ENCODE assay signal across 17 cellular contexts in the genomic region with DNA sequence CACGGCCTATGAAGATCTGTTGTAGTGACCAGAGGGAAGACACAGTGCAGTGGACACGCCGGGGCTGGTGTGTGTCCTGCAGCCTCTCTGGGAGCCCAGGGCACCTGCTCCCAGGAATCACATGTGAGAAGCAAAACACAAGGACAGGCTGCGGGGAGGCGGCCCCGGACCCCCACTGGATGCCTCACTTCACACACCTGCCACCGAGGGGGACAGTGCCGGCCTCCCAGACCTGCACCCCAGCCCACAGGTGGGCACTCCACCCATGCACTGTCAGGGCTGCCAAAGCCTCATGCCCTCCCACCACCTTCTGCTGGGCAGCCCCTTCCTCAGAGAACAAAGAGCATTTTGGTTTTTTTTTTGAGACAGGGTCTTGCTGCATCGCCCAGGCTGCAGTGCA. TPM values are rescaled to one million over a fixed set of nuclear protein-coding genes. Genes with fewer than 3 reads are reported as not detected.
DNase-seq lines count a peak whose midpoint lies in the region; ATAC-seq and TF ChIP-seq lines count a peak whose summit lies in the region.
"Had no signal": no experiment of that assay in that cellular context is flagged by ENCODE, and none has a peak within 500 bp of the region (broad histone marks: within the 10 kb centered on the region; RNA-seq: fewer than 3 reads in every experiment).

No MANE protein-coding gene starts in this region.

- H3K36me3 Mint-ChIP-seq in activated naive CD4-positive, alpha-beta T cell treated with anti-CD3 and anti-CD28 coated beads, Interleukin-2, amount 10 ng/mL, durations not matched to agents 7 days and 5 days: no peaks in the 10 kb centered on the region
- H3K36me3 Mint-ChIP-seq: CD8-positive, alpha-beta T cell had no signal

- peak; percentile 9 for DNase-seq in activated naive CD4-positive, alpha-beta T cell treated with anti-CD3 and anti-CD28 coated beads, Interleukin-2, amount 10 ng/mL, durations not matched to agents 7 days and 5 days
- DNase-seq in activated naive CD4-positive, alpha-beta T cell treated with Interleukin-2 at 50 U/mL for 16 hours: no peak
- DNase-seq in left ventricle myocardium superior (peak; percentile 12), left cardiac atrium (no peak), mucosa of descending colon (peak in 2 of 3 donors; percentile 35 to 48), hippocampal formation (lab: John Stamatoyannopoulos, UW) (no peak), cerebellar nuclear complex (lab: John Stamatoyannopoulos, UW) (no peak)
- DNase-seq: AML-193; Calu3; CD8-positive, alpha-beta T cell; DMS79 treated with DMSO at 0.1 percent for 48 hours; GF-D8; HFFc6 had no signal

- H3K9me3 Mint-ChIP-seq in activated naive CD4-positive, alpha-beta T cell treated with anti-CD3 and anti-CD28 coated beads, Interleukin-2, amount 10 ng/mL, durations not matched to agents 7 days and 5 days: no peaks in the 10 kb centered on the region
- H3K9me3 Mint-ChIP-seq: CD8-positive, alpha-beta T cell; GM23338; HFFc6 had no signal

- H3K4me1 ChIP-seq in mucosa of descending colon (ENCODE audit: low read depth): peaks cover 3% of the 10 kb centered on the region
- H3K4me1 ChIP-seq: A549 had no signal

- TF ChIP-seq CTCF in mucosa of descending colon (IDR thresholded peaks at IDR 0.05): no peak

- ATAC-seq in left ventricle myocardium superior (no peak), left cardiac atrium (no peak), mucosa of descending colon (no peak)
- ATAC-seq: CD8-positive, alpha-beta T cell had no signal

- intact Hi-C loops in left ventricle myocardium superior (cut with micrococcal nuclease): no loop called here
- intact Hi-C loops in left cardiac atrium (cut with DNase I): no loop called here
- intact Hi-C loops in mucosa of descending colon (cut with DNase I, micrococcal nuclease): no loop called here

- H3K4me1 Mint-ChIP-seq in activated naive CD4-positive, alpha-beta T cell treated with anti-CD3 and anti-CD28 coated beads, Interleukin-2, amount 10 ng/mL, durations not matched to agents 7 days and 5 days: no peaks in the 10 kb centered on the region
- H3K4me1 Mint-ChIP-seq: GM23338 had no signal

- no peaks in the 10 kb centered on the region for H3K36me3 ChIP-seq in mucosa of descending colon (ENCODE audit: low read depth)

- no peak overlapping the region for H3K4me3 ChIP-seq in mucosa of descending colon
- H3K4me3 ChIP-seq: A549, GM23338 had no signal

- no peak overlapping the region for H3K4me3 Mint-ChIP-seq in activated naive CD4-positive, alpha-beta T cell treated with anti-CD3 and anti-CD28 coated beads, Interleukin-2, amount 10 ng/mL, durations not matched to agents 7 days and 5 days
- H3K4me3 Mint-ChIP-seq: CD8-positive, alpha-beta T cell; GM23338; HFFc6 had no signal

- CTCF ChIA-PET in activated naive CD4-positive, alpha-beta T cell treated with anti-CD3 and anti-CD28 coated beads, Interleukin-2, amount 10 ng/mL, durations not matched to agents 7 days and 5 days (lab: Charles Lee): no interaction called here

- H3K9me3 ChIP-seq in mucosa of descending colon: no peaks in the 10 kb centered on the region
- H3K9me3 ChIP-seq: A549 had no signal

- H3K27ac Mint-ChIP-seq in activated naive CD4-positive, alpha-beta T cell treated with anti-CD3 and anti-CD28 coated beads, Interleukin-2, amount 10 ng/mL, durations not matched to agents 7 days and 5 days: no peak overlapping the region
- H3K27ac Mint-ChIP-seq: CD8-positive, alpha-beta T cell; GM23338; HFFc6 had no signal

- H3K27me3 Mint-ChIP-seq in activated naive CD4-positive, alpha-beta T cell treated with anti-CD3 and anti-CD28 coated beads, Interleukin-2, amount 10 ng/mL, durations not matched to agents 7 days and 5 days: no peaks in the 10 kb centered on the region

RNA-seq across cellular contexts. Expression of a gene that starts 27.4 kb away (rescaled TPM):
- total RNA-seq in left ventricle myocardium superior (0.45 TPM), left cardiac atrium (under 1 TPM; 0.18 to 0.79 TPM), mucosa of descending colon (10 to 100 TPM; 14.3 to 57.5 (median 17.1) TPM)
- total RNA-seq: Calu3; CD8-positive, alpha-beta T cell; H7; HepG2; HFFc6 had no signal

RNA-seq across cellular contexts. Expression of a gene that starts 54.2 kb away (rescaled TPM):
- total RNA-seq in left ventricle myocardium superior: not detected
- total RNA-seq in left cardiac atrium: under 1 TPM; 0.34 to 0.44 TPM
- total RNA-seq in mucosa of descending colon: 1 to 10 TPM in 1 of 3 donors, under 1 TPM in 2; 0.14 to 1.1 (median 0.41) TPM
- total RNA-seq: Calu3, HepG2, HFFc6 had no signal

Comparison
In these comparisons a context has a peak if more than half of its experiments do, and no peak if none do; other contexts are left out.
1. DNase-seq: peak in activated naive CD4-positive, alpha-beta T cell treated with anti-CD3 and anti-CD28 coated beads, Interleukin-2, amount 10 ng/mL, durations not matched to agents 7 days and 5 days (single experiment), left ventricle myocardium superior (single experiment) and mucosa of descending colon (2 of 3); none in activated naive CD4-positive, alpha-beta T cell treated with Interleukin-2 at 50 U/mL for 16 hours (single experiment), left cardiac atrium (single experiment), hippocampal formation (0 of 2) and cerebellar nuclear complex (0 of 2).
2. RNA of a gene that starts 27.4 kb away (total RNA-seq): 14.3 to 57.5 TPM in mucosa of descending colon; 0.18 to 0.79 TPM in left cardiac atrium and 0.45 TPM in left ventricle myocardium superior (single experiment); every median in the first group is over 4 times any median in the second.